In the genomic region with DNA sequence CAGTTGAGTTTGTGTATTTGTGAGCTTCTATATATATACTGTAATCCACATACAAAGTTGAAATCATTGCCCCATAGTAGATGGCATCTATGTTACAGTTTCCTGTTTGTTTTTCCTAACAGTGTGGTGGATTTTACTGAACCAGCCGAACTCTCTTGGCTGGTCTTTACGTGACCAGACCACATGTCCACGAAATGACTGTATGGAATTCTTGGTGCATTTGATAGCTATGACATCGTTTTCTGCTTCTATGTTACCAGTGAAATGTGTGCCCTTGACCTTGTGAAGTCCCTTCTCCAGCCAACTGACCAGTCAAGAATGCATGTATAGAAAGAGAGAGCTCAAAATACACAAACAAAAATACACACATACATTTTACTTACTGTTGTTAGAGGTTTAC, we compare ENCODE assay signal across 1 cellular context.
TF ChIP-seq lines count a peak whose summit lies in the region.

No MANE protein-coding gene starts in this region.

TF ChIP-seq in H1, 55 proteins besides CTCF, POLR2A, EP300 and RAD21:
- no peak for TF ChIP-seq CHD1 (IDR thresholded peaks at IDR 0.05; ENCODE audit: low read depth, low read length)
- no peak for TF ChIP-seq GTF2F1 (IDR thresholded peaks at IDR 0.05; ENCODE audit: borderline replicate concordance, low read depth, low read length)
- no peak for TF ChIP-seq BRCA1 (IDR thresholded peaks at IDR 0.05; ENCODE audit: low read depth, low read length)
- TF ChIP-seq, protein P1, sequence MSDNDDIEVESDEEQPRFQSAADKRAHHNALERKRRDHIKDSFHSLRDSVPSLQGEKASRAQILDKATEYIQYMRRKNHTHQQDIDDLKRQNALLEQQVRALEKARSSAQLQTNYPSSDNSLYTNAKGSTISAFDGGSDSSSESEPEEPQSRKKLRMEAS (IDR thresholded peaks at IDR 0.05), result no peak
- no peak for TF ChIP-seq CBX8 (IDR thresholded peaks at IDR 0.05; ENCODE audit: borderline replicate concordance, low read depth, low read length)
- no peak for TF ChIP-seq KDM5A (IDR thresholded peaks at IDR 0.05; ENCODE audit: low read length)
- TF ChIP-seq, protein P2, sequence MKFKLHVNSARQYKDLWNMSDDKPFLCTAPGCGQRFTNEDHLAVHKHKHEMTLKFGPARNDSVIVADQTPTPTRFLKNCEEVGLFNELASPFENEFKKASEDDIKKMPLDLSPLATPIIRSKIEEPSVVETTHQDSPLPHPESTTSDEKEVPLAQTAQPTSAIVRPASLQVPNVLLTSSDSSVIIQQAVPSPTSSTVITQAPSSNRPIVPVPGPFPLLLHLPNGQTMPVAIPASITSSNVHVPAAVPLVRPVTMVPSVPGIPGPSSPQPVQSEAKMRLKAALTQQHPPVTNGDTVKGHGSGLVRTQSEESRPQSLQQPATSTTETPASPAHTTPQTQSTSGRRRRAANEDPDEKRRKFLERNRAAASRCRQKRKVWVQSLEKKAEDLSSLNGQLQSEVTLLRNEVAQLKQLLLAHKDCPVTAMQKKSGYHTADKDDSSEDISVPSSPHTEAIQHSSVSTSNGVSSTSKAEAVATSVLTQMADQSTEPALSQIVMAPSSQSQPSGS (IDR thresholded peaks at IDR 0.05; ENCODE audit: low read length), result no peak
- TF ChIP-seq CHD2 (IDR thresholded peaks at IDR 0.05; ENCODE audit: low read length), result no peak
